17 cellular contexts compared by ENCODE assay signal in the genomic region with DNA sequence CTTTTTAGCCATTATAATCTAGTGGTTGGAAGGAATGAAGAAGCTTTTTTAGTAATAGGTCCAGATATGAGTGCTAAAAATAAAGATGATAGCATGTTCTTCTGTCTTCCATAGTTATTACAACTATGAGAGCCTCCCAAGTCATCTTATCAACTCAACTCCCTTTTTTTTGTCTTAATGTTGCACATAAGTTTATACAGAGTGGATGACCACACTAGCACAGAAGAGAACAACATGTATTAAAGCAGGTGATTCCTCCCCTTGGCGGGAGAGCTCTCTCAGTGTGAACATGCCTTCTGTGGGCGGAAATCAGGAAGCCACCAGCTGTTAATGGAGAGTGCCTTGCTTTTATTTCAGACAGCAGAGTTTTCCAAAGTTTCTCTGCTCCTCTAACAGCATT. TPM values are rescaled to one million over a fixed set of nuclear protein-coding genes. Genes with fewer than 3 reads are reported as not detected.
"Had no signal": no experiment of that assay in that cellular context is flagged by ENCODE, and none has a peak within 500 bp of the region (broad histone marks: within the 10 kb centered on the region; RNA-seq: fewer than 3 reads in every experiment).

No MANE protein-coding gene starts in this region.

- DNase-seq: activated naive CD4-positive, alpha-beta T cell; aorta; gastrocnemius medialis; left lung; mucosa of descending colon; natural killer cell; stimulated activated CD4-positive, alpha-beta T cell treated with anti-CD3 and anti-CD28 coated beads, Interleukin-15, amount 100 ng/mL, for 24 hours; stimulated activated CD4-positive, alpha-beta T cell treated with anti-CD3 and anti-CD28 coated beads, Interleukin-4, amount 100 ng/mL, for 1 hour; stimulated activated naive B cell treated with anti-CD40 and anti-IgM and Interleukin-4, amounts not matched to agents 10 μg/mL and 1 μg/mL and 100 μg/mL, for 72 hours; T-helper 2 cell; uterus had no signal

- H3K27ac ChIP-seq: breast epithelium, gastrocnemius medialis, left lung, neutrophil, skin epidermis, tibial nerve, uterus had no signal

- H3K9me3 ChIP-seq: breast epithelium, gastrocnemius medialis, left lung, mucosa of descending colon, neutrophil, tibial nerve, uterus had no signal

- H3K4me3 ChIP-seq: breast epithelium, gastrocnemius medialis, left lung, mucosa of descending colon, skin epidermis, tibial nerve, uterus had no signal

- FAIRE-seq: keratinocyte had no signal

- H3K27me3 ChIP-seq: breast epithelium, gastrocnemius medialis, left lung, neutrophil, tibial nerve, uterus had no signal

- H3K36me3 ChIP-seq: breast epithelium, left lung, neutrophil, tibial nerve, uterus had no signal

- H3K4me1 ChIP-seq: breast epithelium, gastrocnemius medialis, left lung, tibial nerve, uterus had no signal

- ATAC-seq: gastrocnemius medialis; left lung; mucosa of descending colon; natural killer cell; stimulated activated naive B cell treated with anti-CD40 and anti-IgM and Interleukin-4, amounts not matched to agents 10 μg/mL and 1 μg/mL and 100 μg/mL, for 72 hours had no signal

RNA-seq across cellular contexts. Expression of gene NR4A3, which starts 44.7 kb away (rescaled TPM):
- total RNA-seq: epithelial cell of proximal tubule had no signal
